14 cellular contexts compared by ENCODE assay signal in genomic region chr9:722388-722980, GRCh38.
"Had no signal": no experiment of that assay in that cellular context is flagged by ENCODE, and none has a peak within 500 bp of the region (broad histone marks: within the 10 kb centered on the region; RNA-seq: fewer than 3 reads in every experiment).

No MANE protein-coding gene starts in this region.

- H3K4me1 Mint-ChIP-seq: activated CD4-positive, alpha-beta T cell treated with anti-CD3 and anti-CD28 coated beads, Interleukin-2, amount 10 ng/mL, durations not matched to agents 24 days and 14 days; activated naive CD8-positive, alpha-beta T cell treated with anti-CD3 and anti-CD28 coated beads, Interleukin-2, amount 10 ng/mL, durations not matched to agents 7 days and 5 days; stimulated activated naive B cell treated with anti-CD40 and anti-IgM and Interleukin-4, amounts not matched to agents 10 μg/mL and 1 μg/mL and 100 μg/mL, for 72 hours had no signal

- H3K4me3 Mint-ChIP-seq: activated CD4-positive, alpha-beta T cell treated with anti-CD3 and anti-CD28 coated beads, Interleukin-2, amount 10 ng/mL, durations not matched to agents 24 days and 14 days; activated naive CD8-positive, alpha-beta T cell treated with anti-CD3 and anti-CD28 coated beads, Interleukin-2, amount 10 ng/mL, durations not matched to agents 7 days and 5 days; activated T-helper 1 cell treated with anti-CD3 and anti-CD28 coated beads, Interleukin-12 subunit alpha, Interleukin-12 subunit beta, Interleukin-2, Interleukin-4 antibody, amounts not matched to agents 30 ng/mL and 10 ng/mL and 1 ng/mL, durations not matched to agents 14 hours and 24 hours and 36 hours; neural progenitor cell; stimulated activated naive B cell treated with anti-CD40 and anti-IgM and Interleukin-4, amounts not matched to agents 10 μg/mL and 1 μg/mL and 100 μg/mL, for 72 hours; T-helper 1 cell treated with Interleukin-12 subunit alpha and Interleukin-12 subunit beta and Interleukin-4 antibody, amounts not matched to agents 30 μg/mL and 1 μg/mL, for 36 hours; type B pancreatic cell had no signal

- H3K36me3 ChIP-seq: breast epithelium, neural progenitor cell had no signal

- ATAC-seq: stimulated activated naive B cell treated with anti-CD40 and anti-IgM and Interleukin-4, amounts not matched to agents 10 μg/mL and 1 μg/mL and 100 μg/mL, for 72 hours had no signal

- H3K36me3 Mint-ChIP-seq: activated naive CD8-positive, alpha-beta T cell treated with anti-CD3 and anti-CD28 coated beads, Interleukin-2, amount 10 ng/mL, durations not matched to agents 7 days and 5 days; neural progenitor cell; stimulated activated naive B cell treated with anti-CD40 and anti-IgM and Interleukin-4, amounts not matched to agents 10 μg/mL and 1 μg/mL and 100 μg/mL, for 72 hours had no signal

- H3K9me3 Mint-ChIP-seq: activated CD4-positive, alpha-beta T cell treated with anti-CD3 and anti-CD28 coated beads, Interleukin-2, amount 10 ng/mL, durations not matched to agents 24 days and 14 days; activated naive CD8-positive, alpha-beta T cell treated with anti-CD3 and anti-CD28 coated beads, Interleukin-2, amount 10 ng/mL, durations not matched to agents 7 days and 5 days; activated T-helper 1 cell treated with anti-CD3 and anti-CD28 coated beads, Interleukin-12 subunit alpha, Interleukin-12 subunit beta, Interleukin-2, Interleukin-4 antibody, amounts not matched to agents 30 ng/mL and 10 ng/mL and 1 ng/mL, durations not matched to agents 14 hours and 24 hours and 36 hours; neural progenitor cell; stimulated activated naive B cell treated with anti-CD40 and anti-IgM and Interleukin-4, amounts not matched to agents 10 μg/mL and 1 μg/mL and 100 μg/mL, for 72 hours; T-helper 1 cell treated with Interleukin-12 subunit alpha and Interleukin-12 subunit beta and Interleukin-4 antibody, amounts not matched to agents 30 μg/mL and 1 μg/mL, for 36 hours; type B pancreatic cell had no signal

- H3K27ac ChIP-seq: neural progenitor cell had no signal

- DNase-seq: activated CD4-positive, alpha-beta T cell treated with anti-CD3 and anti-CD28 coated beads, Interleukin-2, amount 10 ng/mL, durations not matched to agents 24 days and 14 days; activated naive CD4-positive, alpha-beta T cell; activated naive CD8-positive, alpha-beta T cell treated with anti-CD3 and anti-CD28 coated beads, Interleukin-2, amount 10 ng/mL, durations not matched to agents 7 days and 5 days; anterior cingulate cortex; hippocampal formation; kidney; midbrain; stimulated activated CD4-positive, alpha-beta T cell treated with anti-CD3 and anti-CD28 coated beads, Interleukin-2, amount 100 ng/mL, for 48 hours; stimulated activated naive B cell treated with anti-CD40 and anti-IgM and Interleukin-4, amounts not matched to agents 10 μg/mL and 1 μg/mL and 100 μg/mL, for 72 hours had no signal

- H3K27me3 Mint-ChIP-seq: stimulated activated naive B cell treated with anti-CD40 and anti-IgM and Interleukin-4, amounts not matched to agents 10 μg/mL and 1 μg/mL and 100 μg/mL, for 72 hours; type B pancreatic cell had no signal

- H3K4me3 ChIP-seq: breast epithelium, neural progenitor cell had no signal

- H3K27me3 ChIP-seq: breast epithelium, neural progenitor cell had no signal

- H3K27ac Mint-ChIP-seq: activated CD4-positive, alpha-beta T cell treated with anti-CD3 and anti-CD28 coated beads, Interleukin-2, amount 10 ng/mL, durations not matched to agents 24 days and 14 days; activated naive CD8-positive, alpha-beta T cell treated with anti-CD3 and anti-CD28 coated beads, Interleukin-2, amount 10 ng/mL, durations not matched to agents 7 days and 5 days; activated T-helper 1 cell treated with anti-CD3 and anti-CD28 coated beads, Interleukin-12 subunit alpha, Interleukin-12 subunit beta, Interleukin-2, Interleukin-4 antibody, amounts not matched to agents 30 ng/mL and 10 ng/mL and 1 ng/mL, durations not matched to agents 14 hours and 24 hours and 36 hours; neural progenitor cell; stimulated activated naive B cell treated with anti-CD40 and anti-IgM and Interleukin-4, amounts not matched to agents 10 μg/mL and 1 μg/mL and 100 μg/mL, for 72 hours; T-helper 1 cell treated with Interleukin-12 subunit alpha and Interleukin-12 subunit beta and Interleukin-4 antibody, amounts not matched to agents 30 μg/mL and 1 μg/mL, for 36 hours; type B pancreatic cell had no signal

- H3K9me3 ChIP-seq: breast epithelium had no signal

- H3K4me1 ChIP-seq: breast epithelium had no signal
